ENCODE assay signal across 27 cellular contexts in genomic region chr7:158357898-158358821, GRCh38.
A peak's percentile ranks its signal among the peaks of the same experiment; 100 is the strongest.
DNase-seq lines count a peak whose midpoint lies in the region; ATAC-seq, FAIRE-seq and TF ChIP-seq lines count a peak whose summit lies in the region.
"Had no signal": no experiment of that assay in that cellular context is flagged by ENCODE, and none has a peak within 500 bp of the region (broad histone marks: within the 10 kb centered on the region; RNA-seq: fewer than 3 reads in every experiment).

No MANE protein-coding gene starts in this region.

- no peak overlapping the region for H3K56ac ChIP-seq in H1 (replicated peaks; ENCODE audit: insufficient read length, low read depth, low read length)

- no peak for ATAC-seq in activated CD8-positive, alpha-beta T cell treated with anti-CD3 and anti-CD28 coated beads, Interleukin-2, amount 10 ng/mL, durations not matched to agents 7 days and 5 days
- no peak for ATAC-seq in activated CD8-positive, alpha-beta T cell treated with anti-CD3 and anti-CD28 coated beads for 36 hours
- ATAC-seq: GM12878, GM23338, HepG2, K562, Panc1 had no signal

- H4K8ac ChIP-seq in H1 (ENCODE audit: extremely low read depth, insufficient read depth, low read length) = peak overlapping the region; percentile 38; the same call in 1 of the 2 replicates

- H2BK5ac ChIP-seq in H1 (ENCODE audit: low read depth, low read length) = no peak overlapping the region

- peak; percentile 9 for DNase-seq in activated CD8-positive, alpha-beta T cell treated with anti-CD3 and anti-CD28 coated beads, Interleukin-2, amount 10 ng/mL, durations not matched to agents 7 days and 5 days
- DNase-seq in activated CD8-positive, alpha-beta T cell treated with anti-CD3 and anti-CD28 coated beads for 36 hours = no peak
- DNase-seq in H1 (ENCODE audit: low read depth in 1 of 2, low spot score in 2 of 2) = peak in 1 of 2 experiments; percentile 41
- DNase-seq in osteoblast (ENCODE audit: insufficient read length, low spot score, missing footprints) = peak; percentile 81
- DNase-seq in superior temporal gyrus (ENCODE audit: extremely low spot score) = peak; percentile 38
- no peak for DNase-seq in activated CD4-positive, alpha-beta T cell treated with anti-CD3 and anti-CD28 coated beads for 4 hours
- DNase-seq in DMS 273 (lab: John Stamatoyannopoulos, UW; ENCODE audit: unreplicated experiment) = no peak
- DNase-seq in T-helper 1 cell = no peak
- DNase-seq: ACHN; Caco-2; CD4-positive, alpha-beta memory T cell; DND-41; HCEC 1CT; MM.1S; NCI-H1048; NCI-H1417 treated with DMSO at 0.1 percent for 48 hours; NCI-H187; NCI-H446 treated with DMSO at 0.1 percent for 48 hours; NK-92 treated with Interleukin-12 subunit alpha and Interleukin-12 subunit beta, amount 100 ng/mL, for 24 hours had no signal

- no peak for TF ChIP-seq CTCF in activated CD8-positive, alpha-beta T cell treated with anti-CD3 and anti-CD28 coated beads for 36 hours (IDR thresholded peaks at IDR 0.05)
- no peak for TF ChIP-seq CTCF in H1 (IDR thresholded peaks at IDR 0.05; ENCODE audit: control extremely low read depth in 1 of 3, insufficient read depth in 1 of 3, low read depth in 1 of 3, low read length in 3 of 3)
- no peak for TF ChIP-seq CTCF in osteoblast (IDR thresholded peaks at IDR 0.05; ENCODE audit: extremely low read depth, low read depth, low read length)

- H3K27me3 Mint-ChIP-seq in activated CD8-positive, alpha-beta T cell treated with anti-CD3 and anti-CD28 coated beads, Interleukin-2, amount 10 ng/mL, durations not matched to agents 7 days and 5 days (ENCODE audit: low read depth) = no peaks in the 10 kb centered on the region
- peaks cover 6% of the 10 kb centered on the region for H3K27me3 Mint-ChIP-seq in activated CD8-positive, alpha-beta T cell treated with anti-CD3 and anti-CD28 coated beads for 36 hours

- no peak overlapping the region for H3K27ac ChIP-seq in H1 (ENCODE audit: low read depth, low read length)
- H3K27ac ChIP-seq in osteoblast (ENCODE audit: low read depth, low read length) = no peak overlapping the region
- H3K27ac ChIP-seq: 22Rv1; BLaER1 treated with 17β-estradiol and CSF1 and Interleukin-3, amounts not matched to agents 10 nM and 100 nM; HL-60 had no signal

- POLR2A ChIA-PET in activated CD8-positive, alpha-beta T cell treated with anti-CD3 and anti-CD28 coated beads, Interleukin-2, amount 10 ng/mL, durations not matched to agents 7 days and 5 days (lab: Charles Lee) = no interaction called here
- POLR2A ChIA-PET in activated CD8-positive, alpha-beta T cell treated with anti-CD3 and anti-CD28 coated beads for 36 hours (lab: Charles Lee) = no interaction called here
- POLR2A ChIA-PET in H1 (lab: Charles Lee; ENCODE audit: partially characterized antibody) = no interaction called here

- no peak overlapping the region for H2BK12ac ChIP-seq in H1 (ENCODE audit: low read depth, low read length)

- H3K4me2 ChIP-seq in H1 (ENCODE audit: insufficient read depth in 1 of 2, low read depth in 2 of 2, low read length in 2 of 2) (no peak overlapping the region), osteoblast (ENCODE audit: insufficient read depth, low read length) (no peak overlapping the region)
- H3K4me2 ChIP-seq: BLaER1 treated with 17β-estradiol and CSF1 and Interleukin-3, amounts not matched to agents 10 nM and 100 nM; GM23338 had no signal

- no peaks in the 10 kb centered on the region for H3K79me1 ChIP-seq in H1 (ENCODE audit: low read depth, low read length)

- FAIRE-seq in H1 (lab: Jason Lieb, UNC) = no peak
- FAIRE-seq: GM12878, HepG2, K562 had no signal

- H3K4me1 Mint-ChIP-seq in activated CD8-positive, alpha-beta T cell treated with anti-CD3 and anti-CD28 coated beads, Interleukin-2, amount 10 ng/mL, durations not matched to agents 7 days and 5 days (ENCODE audit: low read depth) = no peaks in the 10 kb centered on the region
- H3K4me1 Mint-ChIP-seq in activated CD8-positive, alpha-beta T cell treated with anti-CD3 and anti-CD28 coated beads for 36 hours (ENCODE audit: low read depth) = no peaks in the 10 kb centered on the region
- H3K4me1 Mint-ChIP-seq: CD4-positive, alpha-beta memory T cell; GM23338 had no signal

- no peak for TF ChIP-seq POLR2A in H1 (IDR thresholded peaks at IDR 0.05; ENCODE audit: control extremely low read depth in 1 of 2, low read depth in 2 of 2, low read length in 2 of 2)

- H3K36me3 Mint-ChIP-seq in activated CD8-positive, alpha-beta T cell treated with anti-CD3 and anti-CD28 coated beads, Interleukin-2, amount 10 ng/mL, durations not matched to agents 7 days and 5 days (ENCODE audit: low read depth) = no peaks in the 10 kb centered on the region
- H3K36me3 Mint-ChIP-seq in activated CD8-positive, alpha-beta T cell treated with anti-CD3 and anti-CD28 coated beads for 36 hours (ENCODE audit: low read depth) = peaks cover 2% of the 10 kb centered on the region
- H3K36me3 Mint-ChIP-seq: CD4-positive, alpha-beta memory T cell had no signal

- H2BK20ac ChIP-seq in H1 (ENCODE audit: low read length) = no peak overlapping the region

- CTCF ChIA-PET in activated CD8-positive, alpha-beta T cell treated with anti-CD3 and anti-CD28 coated beads, Interleukin-2, amount 10 ng/mL, durations not matched to agents 7 days and 5 days (lab: Charles Lee) = no interaction called here
- CTCF ChIA-PET in activated CD8-positive, alpha-beta T cell treated with anti-CD3 and anti-CD28 coated beads for 36 hours (lab: Charles Lee) = no interaction called here
- CTCF ChIA-PET in H1 (lab: Charles Lee; ENCODE audit: partially characterized antibody) = interaction anchor here (1.2 kb wide), 1 partner anchor 20 kb away, joined by 3 read pairs; no protein-coding TSS in a partner anchor

- no peak overlapping the region for H3K23ac ChIP-seq in H1 (ENCODE audit: insufficient read length)

- H3K9me3 ChIP-seq in H1 (ENCODE audit: insufficient read depth in 2 of 2, low read depth in 1 of 2, low read length in 1 of 2) (peaks cover 4 to 5% of the 10 kb centered on the region in 2 experiments; a peak in 2 of 4 replicates), osteoblast (ENCODE audit: low read depth, low read length) (no peaks in the 10 kb centered on the region)
- H3K9me3 ChIP-seq: BLaER1 treated with 17β-estradiol and CSF1 and Interleukin-3, amounts not matched to agents 10 nM and 100 nM; Caco-2 had no signal

- H4K91ac ChIP-seq in H1 (replicated peaks; ENCODE audit: insufficient read length, low read length) = no peak overlapping the region

- TF ChIP-seq EP300 in H1 (IDR thresholded peaks at IDR 0.05; ENCODE audit: borderline replicate concordance in 1 of 2, low read depth in 2 of 2, low read length in 2 of 2) = no peak

- H3K27me3 ChIP-seq in H1 (replicated peaks in 1 of 4; ENCODE audit: control insufficient read depth in 3 of 4, extremely low read depth in 1 of 4, insufficient read depth in 3 of 4, low read length in 3 of 4) = no peaks in the 10 kb centered on the region; a peak in 1 of 7 replicates
- no peaks in the 10 kb centered on the region for H3K27me3 ChIP-seq in osteoblast (ENCODE audit: insufficient read depth, low read length)
- H3K27me3 ChIP-seq: BLaER1 treated with 17β-estradiol and CSF1 and Interleukin-3, amounts not matched to agents 10 nM and 100 nM had no signal

- no peak overlapping the region for H4K5ac ChIP-seq in H1 (ENCODE audit: insufficient read length, low read depth, low read length)

- no peak overlapping the region for H3K4ac ChIP-seq in H1 (replicated peaks; ENCODE audit: insufficient read length, low read depth, low read length)

- no peak overlapping the region for H2AK5ac ChIP-seq in H1 (ENCODE audit: low read depth, low read length)

- peaks cover 0 to 6% (median 0%) of the 10 kb centered on the region in 4 experiments; a peak in 1 of 7 replicates for H3K4me1 ChIP-seq in H1 (replicated peaks in 1 of 4; ENCODE audit: control insufficient read depth in 3 of 4, insufficient read depth in 4 of 4, low read length in 3 of 4)
- no peaks in the 10 kb centered on the region for H3K4me1 ChIP-seq in osteoblast (ENCODE audit: insufficient read depth, low read length)
- H3K4me1 ChIP-seq: BLaER1 treated with 17β-estradiol and CSF1 and Interleukin-3, amounts not matched to agents 10 nM and 100 nM; Caco-2 had no signal

- TF ChIP-seq RAD21 in H1 (IDR thresholded peaks at IDR 0.05 in 1 of 2, conservative IDR thresholded peaks at IDR 0.05 in 1 of 2; ENCODE audit: low read depth in 2 of 2, low read length in 2 of 2) = no peak

- no peaks in the 10 kb centered on the region for H3K23me2 ChIP-seq in H1 (ENCODE audit: low read depth, low read length)

- H3K4me3 Mint-ChIP-seq in activated CD8-positive, alpha-beta T cell treated with anti-CD3 and anti-CD28 coated beads, Interleukin-2, amount 10 ng/mL, durations not matched to agents 7 days and 5 days = no peak overlapping the region
- no peak overlapping the region for H3K4me3 Mint-ChIP-seq in activated CD8-positive, alpha-beta T cell treated with anti-CD3 and anti-CD28 coated beads for 36 hours
- H3K4me3 Mint-ChIP-seq: CD4-positive, alpha-beta memory T cell; GM23338 had no signal

- H3K27ac Mint-ChIP-seq in activated CD8-positive, alpha-beta T cell treated with anti-CD3 and anti-CD28 coated beads, Interleukin-2, amount 10 ng/mL, durations not matched to agents 7 days and 5 days = no peak overlapping the region
- no peak overlapping the region for H3K27ac Mint-ChIP-seq in activated CD8-positive, alpha-beta T cell treated with anti-CD3 and anti-CD28 coated beads for 36 hours
- H3K27ac Mint-ChIP-seq: CD4-positive, alpha-beta memory T cell; GM23338 had no signal

- H3K36me3 ChIP-seq in H1 (ENCODE audit: control insufficient read depth in 2 of 4, insufficient read depth in 4 of 4, low read length in 3 of 4) = no peaks in the 10 kb centered on the region
- no peaks in the 10 kb centered on the region for H3K36me3 ChIP-seq in osteoblast (ENCODE audit: insufficient read depth, low read length)
- H3K36me3 ChIP-seq: BLaER1 treated with 17β-estradiol and CSF1 and Interleukin-3, amounts not matched to agents 10 nM and 100 nM had no signal

- no peaks in the 10 kb centered on the region for H4K20me1 ChIP-seq in H1 (replicated peaks in 1 of 2; ENCODE audit: control insufficient read depth in 1 of 2, insufficient read depth in 2 of 2, low read length in 2 of 2)
- H4K20me1 ChIP-seq in osteoblast (ENCODE audit: insufficient read depth, low read length) = no peaks in the 10 kb centered on the region

- H3K14ac ChIP-seq in H1 (ENCODE audit: insufficient read length) = no peak overlapping the region

- no peak overlapping the region for H3K9ac ChIP-seq in H1 (replicated peaks in 1 of 4; ENCODE audit: extremely low read depth in 1 of 4, low read depth in 3 of 4, low read length in 3 of 4)
- H3K9ac ChIP-seq: BLaER1 treated with 17β-estradiol and CSF1 and Interleukin-3, amounts not matched to agents 10 nM and 100 nM had no signal

- H3K4me3 ChIP-seq in H1 (ENCODE audit: extremely low read depth in 1 of 4, insufficient read depth in 2 of 4, low read depth in 3 of 4, low read length in 4 of 4) = no peak overlapping the region
- H3K4me3 ChIP-seq in osteoblast (ENCODE audit: insufficient read depth, low read length) = no peak overlapping the region
- H3K4me3 ChIP-seq: BLaER1 treated with 17β-estradiol and CSF1 and Interleukin-3, amounts not matched to agents 10 nM and 100 nM; GM12878; GM23338; K562 had no signal

- peaks cover 4% of the 10 kb centered on the region for H3K9me3 Mint-ChIP-seq in activated CD8-positive, alpha-beta T cell treated with anti-CD3 and anti-CD28 coated beads, Interleukin-2, amount 10 ng/mL, durations not matched to agents 7 days and 5 days (ENCODE audit: insufficient read depth)
- peaks cover 11% of the 10 kb centered on the region for H3K9me3 Mint-ChIP-seq in activated CD8-positive, alpha-beta T cell treated with anti-CD3 and anti-CD28 coated beads for 36 hours

- intact Hi-C loops in activated CD8-positive, alpha-beta T cell treated with anti-CD3 and anti-CD28 coated beads for 36 hours (cut with micrococcal nuclease) = no loop called here

- no peak overlapping the region for H3K18ac ChIP-seq in H1 (ENCODE audit: extremely low read depth, low read length)

- 86% methylated on average over 20 of the region's 26 CpGs; no CpG with 5 or more reads in 1 of the 2 experiments for WGBS in H1 (ENCODE audit: extremely low coverage in 1 of 2, insufficient coverage in 1 of 2, insufficient read length in 1 of 2, insufficient replicate concordance in 2 of 2, low coverage in 1 of 2, low lambda C conversion rate in 2 of 2, missing lambda C conversion rate in 1 of 2), 2 experiments

- no peak overlapping the region for H2BK120ac ChIP-seq in H1 (replicated peaks; ENCODE audit: low read depth, low read length)

- H3K79me2 ChIP-seq in H1 (ENCODE audit: control insufficient read depth in 1 of 2, insufficient read depth in 2 of 2, low read length in 2 of 2) (no peaks in the 10 kb centered on the region), osteoblast (ENCODE audit: insufficient read depth, low read length) (no peaks in the 10 kb centered on the region)

- H2AFZ ChIP-seq in H1 (ENCODE audit: low read length) (no peak overlapping the region), osteoblast (ENCODE audit: low read length) (no peak overlapping the region)
- H2AFZ ChIP-seq: GM23338 had no signal

- H2BK15ac ChIP-seq in H1 (ENCODE audit: low read length) = no peak overlapping the region

Comparison
In these comparisons a context has a peak if more than half of its experiments do, and no peak if none do; other contexts are left out.
1. DNase-seq: peak in activated CD8-positive, alpha-beta T cell treated with anti-CD3 and anti-CD28 coated beads, Interleukin-2, amount 10 ng/mL, durations not matched to agents 7 days and 5 days (single experiment), osteoblast (single experiment) and superior temporal gyrus (single experiment); none in activated CD8-positive, alpha-beta T cell treated with anti-CD3 and anti-CD28 coated beads for 36 hours (single experiment), activated CD4-positive, alpha-beta T cell treated with anti-CD3 and anti-CD28 coated beads for 4 hours (0 of 2), DMS 273 (single experiment) and T-helper 1 cell (0 of 5).